Comparison of ENCODE assay signal across 17 cellular contexts in genomic region chr6:138145402-138145801, GRCh38.
DNase-seq lines count a peak whose midpoint lies in the region; ATAC-seq lines count a peak whose summit lies in the region.
"Had no signal": no experiment of that assay in that cellular context is flagged by ENCODE, and none has a peak within 500 bp of the region (broad histone marks: within the 10 kb centered on the region; RNA-seq: fewer than 3 reads in every experiment).

No MANE protein-coding gene starts in this region.

- ATAC-seq in GM18868 (IDR thresholded peaks at IDR 0.05; ENCODE audit: unreplicated experiment) (peak; percentile 79), GM21576 (IDR thresholded peaks at IDR 0.05; ENCODE audit: unreplicated experiment) (peak; percentile 92), HG03378 (IDR thresholded peaks at IDR 0.05; ENCODE audit: unreplicated experiment) (peak; percentile 87), memory B cell (ENCODE audit: low read depth) (peak; percentile 92), HG03108 (IDR thresholded peaks at IDR 0.05; ENCODE audit: unreplicated experiment) (no peak)
- ATAC-seq: activated T-cell treated with anti-CD3 and anti-CD28 coated beads, Interleukin-2, amount 50 U/mL, for 72 hours had no signal

- peaks cover 2% of the 10 kb centered on the region for H3K4me1 Mint-ChIP-seq in memory B cell
- H3K4me1 Mint-ChIP-seq: activated CD4-positive, alpha-beta T cell treated with anti-CD3 and anti-CD28 coated beads, Interleukin-2, amount 10 ng/mL, durations not matched to agents 7 days and 5 days had no signal

- no peak overlapping the region for H3K4me3 Mint-ChIP-seq in memory B cell
- H3K4me3 Mint-ChIP-seq: activated CD4-positive, alpha-beta T cell treated with anti-CD3 and anti-CD28 coated beads, Interleukin-2, amount 10 ng/mL, durations not matched to agents 7 days and 5 days; activated T-cell treated with anti-CD3 and anti-CD28 coated beads, Interleukin-2, amount 50 U/mL, for 72 hours; stimulated activated naive CD8-positive, alpha-beta T cell treated with anti-CD3 and anti-CD28 coated beads, Interleukin-15, Interleukin-2, amounts not matched to agents 100 ng/mL and 50 ng/mL, for 24 hours; T-helper 2 cell treated with Interferon-gamma antibody and Interleukin-4, amounts not matched to agents 5 μg/mL and 100 μg/mL, for 36 hours had no signal

- H3K27ac Mint-ChIP-seq in memory B cell = no peak overlapping the region
- H3K27ac Mint-ChIP-seq: activated CD4-positive, alpha-beta T cell treated with anti-CD3 and anti-CD28 coated beads, Interleukin-2, amount 10 ng/mL, durations not matched to agents 7 days and 5 days; activated T-cell treated with anti-CD3 and anti-CD28 coated beads, Interleukin-2, amount 50 U/mL, for 72 hours; stimulated activated naive CD8-positive, alpha-beta T cell treated with anti-CD3 and anti-CD28 coated beads, Interleukin-15, Interleukin-2, amounts not matched to agents 100 ng/mL and 50 ng/mL, for 24 hours; T-helper 2 cell treated with Interferon-gamma antibody and Interleukin-4, amounts not matched to agents 5 μg/mL and 100 μg/mL, for 36 hours had no signal

- DNase-seq in memory B cell (ENCODE audit: low spot score in 2 of 2) = no peak
- DNase-seq in DMS153 (lab: John Stamatoyannopoulos, UW) = no peak
- DNase-seq in EL = no peak
- DNase-seq in stimulated activated CD4-positive, alpha-beta T cell treated with anti-CD3 and anti-CD28 coated beads, Interleukin-4, amount 100 ng/mL, for 1 hour = no peak
- DNase-seq: activated CD4-positive, alpha-beta T cell treated with anti-CD3 and anti-CD28 coated beads, Interleukin-2, amount 10 ng/mL, durations not matched to agents 7 days and 5 days; activated T-cell treated with anti-CD3 and anti-CD28 coated beads, Interleukin-2, amount 50 U/mL, for 72 hours; adrenal gland; NCI-H1694; NCI-H748 treated with DMSO at 0.1 percent for 48 hours; SHP77; sigmoid colon had no signal

- H3K36me3 Mint-ChIP-seq in memory B cell = no peaks in the 10 kb centered on the region

- peaks cover 2% of the 10 kb centered on the region for H3K9me3 Mint-ChIP-seq in memory B cell
- H3K9me3 Mint-ChIP-seq: activated CD4-positive, alpha-beta T cell treated with anti-CD3 and anti-CD28 coated beads, Interleukin-2, amount 10 ng/mL, durations not matched to agents 7 days and 5 days; T-helper 2 cell treated with Interferon-gamma antibody and Interleukin-4, amounts not matched to agents 5 μg/mL and 100 μg/mL, for 36 hours had no signal

- H3K27me3 Mint-ChIP-seq in memory B cell = peaks cover 6% of the 10 kb centered on the region
